8 cellular contexts compared by ENCODE assay signal in genomic region chr16:77212736-77213541, GRCh38. TPM values are rescaled to one million over a fixed set of nuclear protein-coding genes. Genes with fewer than 3 reads are reported as not detected.
DNase-seq lines count a peak whose midpoint lies in the region; ATAC-seq and TF ChIP-seq lines count a peak whose summit lies in the region.

No MANE protein-coding gene starts in this region.

- H3K36me3 ChIP-seq in subcutaneous abdominal adipose tissue (ENCODE audit: control insufficient read depth in 5 of 5, insufficient read depth in 5 of 5, low read length in 5 of 5), result no peaks in the 10 kb centered on the region

- H3K4me3 ChIP-seq in epithelial cell of proximal tubule (ENCODE audit: low read depth, low read length) (peak overlapping the region; percentile 76), subcutaneous abdominal adipose tissue (ENCODE audit: low read depth in 1 of 5, low read length in 5 of 5) (peak overlapping the region; percentile 33 to 77 (median 70))

- peaks cover 5 to 25% (median 22%) of the 10 kb centered on the region in 5 donors for H3K4me1 ChIP-seq in subcutaneous abdominal adipose tissue (ENCODE audit: control insufficient read depth in 5 of 5, insufficient read depth in 5 of 5, low read length in 5 of 5)

- H3K4me1 Mint-ChIP-seq in natural killer cell treated with Interleukin-12 subunit alpha and Interleukin-12 subunit beta and Interleukin-15 and Interleukin-18, amount 100 ng/mL, for 72 hours (ENCODE audit: low read depth in 2 of 2), result peaks cover 9 to 12% of the 10 kb centered on the region in 2 donors

- no peaks in the 10 kb centered on the region for H3K27me3 Mint-ChIP-seq in natural killer cell treated with Interleukin-12 subunit alpha and Interleukin-12 subunit beta and Interleukin-15 and Interleukin-18, amount 100 ng/mL, for 72 hours

- H3K9me3 ChIP-seq in subcutaneous abdominal adipose tissue (ENCODE audit: control insufficient read depth in 5 of 5, low read length in 5 of 5), result no peaks in the 10 kb centered on the region

- H3K9me3 Mint-ChIP-seq in natural killer cell treated with Interleukin-12 subunit alpha and Interleukin-12 subunit beta and Interleukin-15 and Interleukin-18, amount 100 ng/mL, for 72 hours, result no peaks in the 10 kb centered on the region

- DNase-seq in SIG-M5 treated with dmso at 0.1 percent for 504 hours (lab: John Stamatoyannopoulos, UW; ENCODE audit: unreplicated experiment) (peak; percentile 21), SIG-M5 (lab: John Stamatoyannopoulos, UW) (no peak), NCI-H526 treated with DMSO at 0.1 percent for 48 hours (lab: John Stamatoyannopoulos, UW) (peak; percentile 7), epithelial cell of proximal tubule (ENCODE audit: low read depth) (no peak)
- DNase-seq in activated CD8-positive, alpha-beta memory T cell treated with anti-CD3 and anti-CD28 coated beads for 24 hours, result peak; percentile 88
- peak; percentile 72 for DNase-seq in natural killer cell treated with Interleukin-12 subunit alpha and Interleukin-12 subunit beta and Interleukin-15 and Interleukin-18, amount 100 ng/mL, for 72 hours (ENCODE audit: low spot score)

- no peaks in the 10 kb centered on the region for H3K36me3 Mint-ChIP-seq in natural killer cell treated with Interleukin-12 subunit alpha and Interleukin-12 subunit beta and Interleukin-15 and Interleukin-18, amount 100 ng/mL, for 72 hours

- no peak overlapping the region for H3K27ac ChIP-seq in subcutaneous abdominal adipose tissue (ENCODE audit: low read depth, low read length)

- H3K4me3 Mint-ChIP-seq in natural killer cell treated with Interleukin-12 subunit alpha and Interleukin-12 subunit beta and Interleukin-15 and Interleukin-18, amount 100 ng/mL, for 72 hours, result peak overlapping the region; percentile 91

- H3K27ac Mint-ChIP-seq in natural killer cell treated with Interleukin-12 subunit alpha and Interleukin-12 subunit beta and Interleukin-15 and Interleukin-18, amount 100 ng/mL, for 72 hours, result peak overlapping the region; percentile 8 to 18

- peak overlapping the region in 4 of 5 donors; percentile 40 to 75 (median 70) for H3K9ac ChIP-seq in subcutaneous abdominal adipose tissue (ENCODE audit: low read length in 5 of 5)

- ATAC-seq in HG03064 (IDR thresholded peaks at IDR 0.05; ENCODE audit: low read depth, unreplicated experiment), result peak; percentile 79
- peak; percentile 87 to 91 for ATAC-seq in natural killer cell treated with Interleukin-12 subunit alpha and Interleukin-12 subunit beta and Interleukin-15 and Interleukin-18, amount 100 ng/mL, for 72 hours

- no peak for TF ChIP-seq CTCF in epithelial cell of proximal tubule (conservative IDR thresholded peaks at IDR 0.05; ENCODE audit: low read depth, low read length)

- H3K27me3 ChIP-seq in subcutaneous abdominal adipose tissue (ENCODE audit: control insufficient read depth in 5 of 5, insufficient read depth in 4 of 5, low read length in 5 of 5), result no peaks in the 10 kb centered on the region

RNA-seq across cellular contexts. Expression of gene SYCE1L, which starts 13.7 kb away (rescaled TPM):
- 2.4 and 10.7 TPM in 2 replicates for total RNA-seq in epithelial cell of proximal tubule
- total RNA-seq in natural killer cell treated with Interleukin-12 subunit alpha and Interleukin-12 subunit beta and Interleukin-15 and Interleukin-18, amount 100 ng/mL, for 72 hours, result 1 to 10 TPM; 3.9 to 5.3 TPM

RNA-seq across cellular contexts. Expression of gene MON1B, which starts 21.9 kb away (rescaled TPM):
- total RNA-seq in epithelial cell of proximal tubule, result 19.3 and 30.8 TPM in 2 replicates
- total RNA-seq in natural killer cell treated with Interleukin-12 subunit alpha and Interleukin-12 subunit beta and Interleukin-15 and Interleukin-18, amount 100 ng/mL, for 72 hours, result 100 to 1,000 TPM in 1 of 2 donors, 10 to 100 TPM in 1; 87.7 to 108 TPM

Comparison
In these comparisons a context has a peak if more than half of its experiments do, and no peak if none do; other contexts are left out.
1. DNase-seq: peak in SIG-M5 treated with dmso at 0.1 percent for 504 hours (single experiment), NCI-H526 treated with DMSO at 0.1 percent for 48 hours (single experiment), activated CD8-positive, alpha-beta memory T cell treated with anti-CD3 and anti-CD28 coated beads for 24 hours (single experiment) and natural killer cell treated with Interleukin-12 subunit alpha and Interleukin-12 subunit beta and Interleukin-15 and Interleukin-18, amount 100 ng/mL, for 72 hours (single experiment); none in SIG-M5 (single experiment) and epithelial cell of proximal tubule (single experiment).